In genomic region chr14:20686386-20687143, GRCh38 we compare ENCODE assay signal across 1 cellular context.
TF ChIP-seq lines count a peak whose summit lies in the region.

No MANE protein-coding gene starts in this region.

TF ChIP-seq in HepG2, 621 proteins besides CTCF, POLR2A, EP300 and RAD21 (continued from another document and continues in another):
- no peak for TF ChIP-seq UBTF (CRISPR knock-in tag; IDR thresholded peaks at IDR 0.05)
- no peak for TF ChIP-seq ZNF382 (CRISPR knock-in tag; IDR thresholded peaks at IDR 0.05; ENCODE audit: borderline replicate concordance)
- TF ChIP-seq ZNF317 (CRISPR knock-in tag; IDR thresholded peaks at IDR 0.05), result peak; percentile 44; the same call in 1 of the 2 replicates
- TF ChIP-seq FOXK2 (IDR thresholded peaks at IDR 0.05), result 0 out of 2 replicates have a peak, but pooled peaks have one; percentile 7
- no peak for TF ChIP-seq ZNF7 (CRISPR knock-in tag; IDR thresholded peaks at IDR 0.05)
- TF ChIP-seq JUND (CRISPR knock-in tag; IDR thresholded peaks at IDR 0.05), result no peak
- no peak for TF ChIP-seq ZNF564 (CRISPR knock-in tag; IDR thresholded peaks at IDR 0.05)
- no peak for TF ChIP-seq MIER3 (CRISPR knock-in tag; IDR thresholded peaks at IDR 0.05; ENCODE audit: borderline replicate concordance)
- no peak for TF ChIP-seq XRCC5 (optimal IDR thresholded peaks at IDR 0.05; ENCODE audit: low read length)
- peak; percentile 69 for TF ChIP-seq SKI (IDR thresholded peaks at IDR 0.05; ENCODE audit: partially characterized antibody)
- no peak for TF ChIP-seq ZBTB40 (IDR thresholded peaks at IDR 0.05)
- no peak; the same call in 1 of the 2 replicates for TF ChIP-seq ZBTB40 (CRISPR knock-in tag; IDR thresholded peaks at IDR 0.05)
- 0 out of 2 replicates have a peak, but pooled peaks have one; percentile 59 for TF ChIP-seq ETV6 (CRISPR knock-in tag; conservative IDR thresholded peaks at IDR 0.05)
- no peak for TF ChIP-seq BCL3 (CRISPR knock-in tag; IDR thresholded peaks at IDR 0.05)
- TF ChIP-seq PHF21A (CRISPR knock-in tag; IDR thresholded peaks at IDR 0.05), result peak; percentile 66; the same call in 1 of the 2 replicates
- no peak for TF ChIP-seq ZNF30 (CRISPR knock-in tag; IDR thresholded peaks at IDR 0.05)
- TF ChIP-seq SP2 (CRISPR knock-in tag; IDR thresholded peaks at IDR 0.05), result no peak
- peak; percentile 84; the same call in 1 of the 2 replicates for TF ChIP-seq ZNF609 (CRISPR knock-in tag; IDR thresholded peaks at IDR 0.05; ENCODE audit: borderline replicate concordance)
- TF ChIP-seq TBX2 (CRISPR knock-in tag; IDR thresholded peaks at IDR 0.05; ENCODE audit: borderline replicate concordance), result peak; percentile 76
- TF ChIP-seq ZBTB49 (CRISPR knock-in tag; IDR thresholded peaks at IDR 0.05; ENCODE audit: borderline replicate concordance), result no peak
- TF ChIP-seq TFDP2 (CRISPR knock-in tag; IDR thresholded peaks at IDR 0.05), result peak; percentile 52; the same call in 1 of the 2 replicates
- no peak for TF ChIP-seq ATF7 (IDR thresholded peaks at IDR 0.05)
- TF ChIP-seq ATF7 (CRISPR knock-in tag; IDR thresholded peaks at IDR 0.05), result no peak; the same call in 1 of the 2 replicates
- TF ChIP-seq ZNF510 (CRISPR knock-in tag; IDR thresholded peaks at IDR 0.05; ENCODE audit: low read depth), result no peak
- no peak for TF ChIP-seq ZNF567 (CRISPR knock-in tag; IDR thresholded peaks at IDR 0.05; ENCODE audit: borderline replicate concordance)
- TF ChIP-seq ZSCAN30 (CRISPR knock-in tag; IDR thresholded peaks at IDR 0.05), result no peak
- TF ChIP-seq ZNF710 (CRISPR knock-in tag; IDR thresholded peaks at IDR 0.05; ENCODE audit: borderline replicate concordance), result peak; percentile 99
- no peak for TF ChIP-seq ZFP41 (CRISPR knock-in tag; IDR thresholded peaks at IDR 0.05; ENCODE audit: borderline replicate concordance)
